Comparison of ENCODE assay signal across 16 cellular contexts in the genomic region with DNA sequence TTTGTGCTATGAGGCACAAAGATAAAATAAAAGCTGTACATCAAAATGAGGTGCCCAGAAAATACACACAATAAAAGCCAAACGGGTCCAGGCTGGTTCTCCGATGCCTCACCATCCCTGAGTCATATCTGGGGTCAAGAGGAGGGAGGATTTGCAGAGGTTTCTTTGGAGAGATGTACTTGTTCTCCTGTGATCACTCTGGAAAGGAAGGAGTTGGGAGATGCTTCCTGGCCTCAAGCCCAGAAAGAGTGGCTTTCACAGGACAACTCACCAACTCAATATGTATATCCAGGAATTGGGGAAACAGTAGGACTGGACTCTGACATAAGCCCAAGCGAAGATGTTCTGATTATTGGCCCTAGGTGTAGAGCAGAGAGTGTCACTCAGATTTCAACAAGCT. TPM values are rescaled to one million over a fixed set of nuclear protein-coding genes. Genes with fewer than 3 reads are reported as not detected.
DNase-seq lines count a peak whose midpoint lies in the region; ATAC-seq, FAIRE-seq and TF ChIP-seq lines count a peak whose summit lies in the region.
"Had no signal": no experiment of that assay in that cellular context is flagged by ENCODE, and none has a peak within 500 bp of the region (broad histone marks: within the 10 kb centered on the region; RNA-seq: fewer than 3 reads in every experiment).

No MANE protein-coding gene starts in this region.

- peaks cover 9% of the 10 kb centered on the region for H3K36me3 Mint-ChIP-seq in mesothelial cell of epicardium

- H3K9ac ChIP-seq in keratinocyte (ENCODE audit: control insufficient read depth, extremely low read depth, insufficient read depth, low read length), result peak overlapping the region; percentile 53

- H3K4me3 ChIP-seq in astrocyte of the spinal cord (ENCODE audit: low read depth, low read length) (no peak overlapping the region), keratinocyte (ENCODE audit: control insufficient read depth in 2 of 3, extremely low read depth in 1 of 3, insufficient read depth in 2 of 3, low read depth in 1 of 3, low read length in 3 of 3) (peak overlapping the region in 1 of 3 experiments; percentile 47)

- H3K4me1 ChIP-seq in keratinocyte (ENCODE audit: control insufficient read depth, extremely low read depth, insufficient read depth, low read length), result peaks cover 43% of the 10 kb centered on the region

- in situ Hi-C loops in astrocyte of the spinal cord (cut with HindIII; ENCODE audit: low sequenced_read_pairs), result no loop called here

- FAIRE-seq in keratinocyte (lab: Jason Lieb, UNC), result peak; percentile 100
- FAIRE-seq: colon had no signal

- TF ChIP-seq CTCF in astrocyte of the spinal cord (IDR thresholded peaks at IDR 0.05; ENCODE audit: low read depth, low read length), result no peak
- no peak for TF ChIP-seq CTCF in keratinocyte (optimal IDR thresholded peaks at IDR 0.05 in 1 of 3, IDR thresholded peaks at IDR 0.05 in 1 of 3, conservative IDR thresholded peaks at IDR 0.05 in 1 of 3; ENCODE audit: extremely low read depth in 1 of 3, insufficient read depth in 2 of 3, low read length in 3 of 3)
- no peak for TF ChIP-seq CTCF in mesothelial cell of epicardium (IDR thresholded peaks at IDR 0.05; ENCODE audit: unreplicated experiment)

- no peaks in the 10 kb centered on the region for H3K9me1 ChIP-seq in keratinocyte (ENCODE audit: control insufficient read depth, extremely low read depth, insufficient read depth, low read length)

- peak overlapping the region; percentile 89 for H3K27ac ChIP-seq in keratinocyte (ENCODE audit: control insufficient read depth, insufficient read depth, low read length)

- no peaks in the 10 kb centered on the region for H3K79me2 ChIP-seq in keratinocyte (ENCODE audit: control insufficient read depth, insufficient read depth, low read length)

- peak overlapping the region; percentile 73 for H3K4me2 ChIP-seq in keratinocyte (ENCODE audit: control insufficient read depth, extremely low read depth, insufficient read depth, low read depth, low read length)

- no peaks in the 10 kb centered on the region for H3K27me3 Mint-ChIP-seq in mesothelial cell of epicardium (ENCODE audit: low read depth)
- H3K27me3 Mint-ChIP-seq: CD4-positive, CD25-positive, alpha-beta regulatory T cell; naive thymus-derived CD8-positive, alpha-beta T cell; stimulated activated memory B cell treated with anti-CD40 and anti-IgM and Interleukin-4, amounts not matched to agents 10 μg/mL and 1 μg/mL and 100 μg/mL, for 72 hours had no signal

- DNase-seq in AG08395 (ENCODE audit: low spot score) (peak; percentile 95), HK-2 (ENCODE audit: unreplicated experiment) (peak; percentile 49), astrocyte of the spinal cord (ENCODE audit: low read depth, low spot score) (peak; percentile 78), keratinocyte (ENCODE audit: low read depth, low spot score) (peak; percentile 91), mesothelial cell of epicardium (ENCODE audit: low spot score in 2 of 2, unreplicated experiment in 2 of 2) (no peak)
- DNase-seq: activated CD4-positive, CD25-positive, alpha-beta regulatory T cell treated with anti-CD3 and anti-CD28 coated beads, Interleukin-2, amount 50 U/mL, for 72 hours; CD4-positive, CD25-positive, alpha-beta regulatory T cell; naive thymus-derived CD8-positive, alpha-beta T cell; NCI-H2081; stimulated activated CD4-positive, alpha-beta T cell treated with anti-CD3 and anti-CD28 coated beads, Interleukin-15, amount 100 ng/mL, for 24 hours had no signal

- H3K9me3 ChIP-seq in keratinocyte (ENCODE audit: control insufficient read depth, low read depth, low read length), result no peaks in the 10 kb centered on the region

- ATAC-seq in GM18858 (IDR thresholded peaks at IDR 0.05; ENCODE audit: unreplicated experiment), result no peak
- ATAC-seq in HG03159 (IDR thresholded peaks at IDR 0.05; ENCODE audit: unreplicated experiment), result no peak
- no peak for ATAC-seq in HG03460 (IDR thresholded peaks at IDR 0.05; ENCODE audit: unreplicated experiment)
- ATAC-seq: naive thymus-derived CD8-positive, alpha-beta T cell; stimulated activated memory B cell treated with anti-CD40 and anti-IgM and Interleukin-4, amounts not matched to agents 10 μg/mL and 1 μg/mL and 100 μg/mL, for 72 hours had no signal

- peaks cover 15% of the 10 kb centered on the region for H3K9me3 Mint-ChIP-seq in mesothelial cell of epicardium
- H3K9me3 Mint-ChIP-seq: stimulated activated memory B cell treated with anti-CD40 and anti-IgM and Interleukin-4, amounts not matched to agents 10 μg/mL and 1 μg/mL and 100 μg/mL, for 72 hours had no signal

- H3K27ac Mint-ChIP-seq in mesothelial cell of epicardium, result no peak overlapping the region
- H3K27ac Mint-ChIP-seq: activated T-helper 2 cell treated with anti-CD3 and anti-CD28 coated beads, Interferon-gamma antibody, Interleukin-2, Interleukin-4, amounts not matched to agents 10 μg/mL and 5 μg/mL and 100 μg/mL, durations not matched to agents 14 hours and 24 hours and 36 hours; CD4-positive, CD25-positive, alpha-beta regulatory T cell had no signal

- no peaks in the 10 kb centered on the region for H3K27me3 ChIP-seq in keratinocyte (ENCODE audit: control insufficient read depth, extremely low read depth, insufficient read depth, low read length)

- dilution Hi-C loops in keratinocyte (cut with MboI; ENCODE audit: extremely low pct_ligation_motif_present, low sequenced_read_pairs), result no loop called here

- no peak overlapping the region for H3K4me3 Mint-ChIP-seq in mesothelial cell of epicardium
- H3K4me3 Mint-ChIP-seq: CD4-positive, CD25-positive, alpha-beta regulatory T cell; naive thymus-derived CD8-positive, alpha-beta T cell; stimulated activated memory B cell treated with anti-CD40 and anti-IgM and Interleukin-4, amounts not matched to agents 10 μg/mL and 1 μg/mL and 100 μg/mL, for 72 hours had no signal

- no peaks in the 10 kb centered on the region for H4K20me1 ChIP-seq in keratinocyte (ENCODE audit: control insufficient read depth, extremely low read depth, insufficient read depth, low read length)

- peaks cover 9% of the 10 kb centered on the region for H3K4me1 Mint-ChIP-seq in mesothelial cell of epicardium

- H3K36me3 ChIP-seq in keratinocyte (ENCODE audit: control insufficient read depth in 2 of 2, extremely low read depth in 1 of 2, insufficient read depth in 2 of 2, low read length in 2 of 2), result no peaks in the 10 kb centered on the region

- H2AFZ ChIP-seq in keratinocyte (ENCODE audit: control insufficient read depth, low read length), result no peak overlapping the region

RNA-seq across cellular contexts. Expression of gene DIPK1A, which starts 51.9 kb away (rescaled TPM):
- 18.6 to 22.0 TPM (median 19.4 TPM) in 3 replicates for polyA plus RNA-seq in keratinocyte
- polyA plus RNA-seq in keratinocyte (2011; ENCODE audit: low read depth), result 41.2 TPM
- 10.5 and 22.7 TPM in 2 replicates for polyA plus RNA-seq in keratinocyte (2011; cell fraction: cytosol; rRNA removed)
- polyA plus RNA-seq in keratinocyte (2011; cell fraction: nucleus; rRNA removed), result 24.4 and 30.6 TPM in 2 replicates
- 16.5 and 17.1 TPM in 2 replicates for polyA plus RNA-seq in keratinocyte (2012; ENCODE audit: low replicate concordance)
- 2.9 to 15.2 TPM (median 9.5 TPM) in 3 replicates for polyA minus RNA-seq in keratinocyte
- 9.0 TPM for polyA minus RNA-seq in keratinocyte (2011; cell fraction: cytosol; rRNA and poly(A)+ RNA removed)
- polyA minus RNA-seq in keratinocyte (2011; cell fraction: nucleus; rRNA and poly(A)+ RNA removed), result 14.7 and 31.5 TPM in 2 replicates
- total RNA-seq in mesothelial cell of epicardium, result 11.8 to 13.8 TPM (median 12.3 TPM) in 3 replicates

Comparison
In these comparisons a context has a peak if more than half of its experiments do, and no peak if none do; other contexts are left out.
1. DNase-seq: peak in AG08395 (single experiment), HK-2 (single experiment), astrocyte of the spinal cord (single experiment) and keratinocyte (single experiment); none in mesothelial cell of epicardium (0 of 2).